ENCODE assay signal across 10 cellular contexts in genomic region chr12:125773033-125773432, GRCh38.
DNase-seq lines count a peak whose midpoint lies in the region; ATAC-seq, FAIRE-seq and TF ChIP-seq lines count a peak whose summit lies in the region.
"Had no signal": no experiment of that assay in that cellular context is flagged by ENCODE, and none has a peak within 500 bp of the region (broad histone marks: within the 10 kb centered on the region; RNA-seq: fewer than 3 reads in every experiment).

No MANE protein-coding gene starts in this region.

- no peak for TF ChIP-seq EP300 in transverse colon (IDR thresholded peaks at IDR 0.05; ENCODE audit: low read depth)

- no peak overlapping the region for H3K9ac ChIP-seq in KMS-11
- H3K9ac ChIP-seq in astrocyte (ENCODE audit: low read length) = no peak overlapping the region
- H3K9ac ChIP-seq: BLaER1 treated with 17β-estradiol and CSF1 and Interleukin-3, amounts not matched to agents 10 nM and 100 nM had no signal

- H3K4me3 Mint-ChIP-seq in astrocyte (ENCODE audit: unreplicated experiment) = no peak overlapping the region

- H3K4me3 ChIP-seq in KMS-11 (IDR thresholded peaks at IDR 0.05; ENCODE audit: insufficient read depth, low read depth, low read length) = no peak overlapping the region
- H3K4me3 ChIP-seq in astrocyte (ENCODE audit: insufficient read depth, low read depth, low read length) = no peak overlapping the region
- no peak overlapping the region for H3K4me3 ChIP-seq in thoracic aorta
- H3K4me3 ChIP-seq in spleen = no peak overlapping the region
- H3K4me3 ChIP-seq in transverse colon = no peak overlapping the region
- H3K4me3 ChIP-seq: BLaER1 treated with 17β-estradiol and CSF1 and Interleukin-3, amounts not matched to agents 10 nM and 100 nM had no signal

- H3K9me3 ChIP-seq in astrocyte (ENCODE audit: insufficient read depth, low read depth, low read length) = no peaks in the 10 kb centered on the region
- H3K9me3 ChIP-seq in thoracic aorta = no peaks in the 10 kb centered on the region
- H3K9me3 ChIP-seq in spleen = peaks cover 0 to 4% (median 0%) of the 10 kb centered on the region in 8 donors
- peaks cover 2 to 3% of the 10 kb centered on the region in 2 donors for H3K9me3 ChIP-seq in transverse colon
- H3K9me3 ChIP-seq: BLaER1 treated with 17β-estradiol and CSF1 and Interleukin-3, amounts not matched to agents 10 nM and 100 nM had no signal

- H3K79me2 ChIP-seq in KMS-11 (ENCODE audit: insufficient read depth, low read depth) = no peaks in the 10 kb centered on the region
- no peaks in the 10 kb centered on the region for H3K79me2 ChIP-seq in astrocyte (ENCODE audit: insufficient read depth, low read length)

- H3K27ac ChIP-seq in KMS-11 (no peak overlapping the region), astrocyte (ENCODE audit: low read depth, low read length) (no peak overlapping the region), thoracic aorta (no peak overlapping the region), spleen (no peak overlapping the region), transverse colon (no peak overlapping the region)
- H3K27ac ChIP-seq: BLaER1 treated with 17β-estradiol and CSF1 and Interleukin-3, amounts not matched to agents 10 nM and 100 nM had no signal

- peak; percentile 2 for DNase-seq in NCI-H345 (lab: John Stamatoyannopoulos, UW)
- DNase-seq in NCI-H345 treated with DMSO at 0.1 percent for 48 hours (lab: John Stamatoyannopoulos, UW; ENCODE audit: unreplicated experiment) = no peak
- peak; percentile 18 for DNase-seq in GM19239 (ENCODE audit: insufficient read length, low spot score)
- no peak for DNase-seq in astrocyte (ENCODE audit: low read depth)
- no peak for DNase-seq in thoracic aorta (ENCODE audit: low spot score)
- DNase-seq in spleen = no peak
- no peak for DNase-seq in transverse colon

- no peaks in the 10 kb centered on the region for H3K36me3 Mint-ChIP-seq in astrocyte (ENCODE audit: low read depth, unreplicated experiment)

- no peak for ATAC-seq in thoracic aorta (ENCODE audit: insufficient number of reproducible peaks, low FRiP score, low read depth)

- 0 out of 2 replicates have a peak, but pooled peaks have one; percentile 21 for TF ChIP-seq CTCF in KMS-11 (conservative IDR thresholded peaks at IDR 0.05; ENCODE audit: low read depth, low read length)
- TF ChIP-seq CTCF in astrocyte (IDR thresholded peaks at IDR 0.05; ENCODE audit: insufficient read depth, low read depth, low read length) = peak; percentile 15
- TF ChIP-seq CTCF in thoracic aorta (IDR thresholded peaks at IDR 0.05) = peak; percentile 13
- peak in 3 of 11 experiments; percentile 8 to 54 (median 19) for TF ChIP-seq CTCF in spleen (IDR thresholded peaks at IDR 0.05 in 8 of 11, conservative IDR thresholded peaks at IDR 0.05 in 3 of 11)
- TF ChIP-seq CTCF in transverse colon (IDR thresholded peaks at IDR 0.05) = peak in 1 of 5 experiments; percentile 12

- no peaks in the 10 kb centered on the region for H3K4me1 Mint-ChIP-seq in astrocyte (ENCODE audit: low read depth, unreplicated experiment)

- H3K27ac Mint-ChIP-seq in astrocyte (ENCODE audit: unreplicated experiment) = no peak overlapping the region

- intact Hi-C loops in spleen (cut with DNase I; ENCODE audit: low total_unique reads) (no loop called here), transverse colon (cut with DNase I; ENCODE audit: low total_unique reads) (no loop called here)

- 23 to 33% (median 25%) methylated on average over 12 of the region's 12 CpGs for WGBS in spleen, 5 donors
- 33 to 54% methylated on average over 2 to 12 of the region's 12 CpGs for WGBS in transverse colon (ENCODE audit: low coverage in 1 of 2), 2 donors

- H3K4me1 ChIP-seq in KMS-11 (ENCODE audit: low read depth, poor library complexity, severe bottlenecking) = no peaks in the 10 kb centered on the region
- no peaks in the 10 kb centered on the region for H3K4me1 ChIP-seq in astrocyte (ENCODE audit: insufficient read depth, low read length)
- H3K4me1 ChIP-seq in thoracic aorta (ENCODE audit: control insufficient read depth in 1 of 2, low read depth in 2 of 2) = no peaks in the 10 kb centered on the region
- no peaks in the 10 kb centered on the region for H3K4me1 ChIP-seq in spleen
- no peaks in the 10 kb centered on the region for H3K4me1 ChIP-seq in transverse colon
- H3K4me1 ChIP-seq: BLaER1 treated with 17β-estradiol and CSF1 and Interleukin-3, amounts not matched to agents 10 nM and 100 nM had no signal

- H3K4me2 ChIP-seq in KMS-11 (no peak overlapping the region), astrocyte (ENCODE audit: low read length) (no peak overlapping the region)
- H3K4me2 ChIP-seq: BLaER1 treated with 17β-estradiol and CSF1 and Interleukin-3, amounts not matched to agents 10 nM and 100 nM had no signal

- no peak for TF ChIP-seq POLR2A in spleen (IDR thresholded peaks at IDR 0.05)
- no peak for TF ChIP-seq POLR2A in transverse colon (IDR thresholded peaks at IDR 0.05)

- no peaks in the 10 kb centered on the region for H3K36me3 ChIP-seq in KMS-11 (ENCODE audit: insufficient read depth)
- H3K36me3 ChIP-seq in astrocyte (ENCODE audit: insufficient read depth, low read length) = no peaks in the 10 kb centered on the region
- H3K36me3 ChIP-seq in thoracic aorta = no peaks in the 10 kb centered on the region
- no peaks in the 10 kb centered on the region for H3K36me3 ChIP-seq in spleen
- no peaks in the 10 kb centered on the region for H3K36me3 ChIP-seq in transverse colon
- H3K36me3 ChIP-seq: BLaER1 treated with 17β-estradiol and CSF1 and Interleukin-3, amounts not matched to agents 10 nM and 100 nM had no signal

- no peaks in the 10 kb centered on the region for H4K20me1 ChIP-seq in KMS-11 (ENCODE audit: insufficient read depth)
- H4K20me1 ChIP-seq in astrocyte (ENCODE audit: insufficient read depth, low read length) = no peaks in the 10 kb centered on the region
- H4K20me1 ChIP-seq: BLaER1 treated with 17β-estradiol and CSF1 and Interleukin-3, amounts not matched to agents 10 nM and 100 nM had no signal

- H3K27me3 ChIP-seq in KMS-11 (ENCODE audit: insufficient read depth, low read depth) = no peaks in the 10 kb centered on the region
- no peaks in the 10 kb centered on the region for H3K27me3 ChIP-seq in astrocyte (ENCODE audit: insufficient read depth, low read length)
- H3K27me3 ChIP-seq in thoracic aorta (replicated peaks; ENCODE audit: insufficient read depth) = no peaks in the 10 kb centered on the region
- no peaks in the 10 kb centered on the region for H3K27me3 ChIP-seq in spleen (replicated peaks in 1 of 7)
- H3K27me3 ChIP-seq in transverse colon = no peaks in the 10 kb centered on the region
- H3K27me3 ChIP-seq: BLaER1 treated with 17β-estradiol and CSF1 and Interleukin-3, amounts not matched to agents 10 nM and 100 nM had no signal

- FAIRE-seq in GM19239 (lab: Jason Lieb, UNC) (no peak), astrocyte (lab: Jason Lieb, UNC) (no peak)
- FAIRE-seq: islet of Langerhans had no signal

- H2AFZ ChIP-seq in KMS-11 (ENCODE audit: low read depth) (no peak overlapping the region), astrocyte (ENCODE audit: low read depth, low read length) (no peak overlapping the region)

- no peaks in the 10 kb centered on the region for H3K27me3 Mint-ChIP-seq in astrocyte (ENCODE audit: low read depth, unreplicated experiment)

- in situ Hi-C loops in transverse colon (cut with MboI; ENCODE audit: low pct_ligation_motif_present in 1 of 4, low pct_unique_long_range_greater_than_20kb in 1 of 4, low sequenced_read_pairs in 3 of 4) = no loop called here

- no peaks in the 10 kb centered on the region for H3K9me3 Mint-ChIP-seq in astrocyte (ENCODE audit: unreplicated experiment)

Comparison
In these comparisons a context has a peak if more than half of its experiments do, and no peak if none do; other contexts are left out.
1. DNase-seq: peak in NCI-H345 (single experiment) and GM19239 (single experiment); none in NCI-H345 treated with DMSO at 0.1 percent for 48 hours (single experiment), astrocyte (single experiment), thoracic aorta (single experiment), spleen (single experiment) and transverse colon (single experiment).